ENCODE assay signal across 1 cellular context in the genomic region with DNA sequence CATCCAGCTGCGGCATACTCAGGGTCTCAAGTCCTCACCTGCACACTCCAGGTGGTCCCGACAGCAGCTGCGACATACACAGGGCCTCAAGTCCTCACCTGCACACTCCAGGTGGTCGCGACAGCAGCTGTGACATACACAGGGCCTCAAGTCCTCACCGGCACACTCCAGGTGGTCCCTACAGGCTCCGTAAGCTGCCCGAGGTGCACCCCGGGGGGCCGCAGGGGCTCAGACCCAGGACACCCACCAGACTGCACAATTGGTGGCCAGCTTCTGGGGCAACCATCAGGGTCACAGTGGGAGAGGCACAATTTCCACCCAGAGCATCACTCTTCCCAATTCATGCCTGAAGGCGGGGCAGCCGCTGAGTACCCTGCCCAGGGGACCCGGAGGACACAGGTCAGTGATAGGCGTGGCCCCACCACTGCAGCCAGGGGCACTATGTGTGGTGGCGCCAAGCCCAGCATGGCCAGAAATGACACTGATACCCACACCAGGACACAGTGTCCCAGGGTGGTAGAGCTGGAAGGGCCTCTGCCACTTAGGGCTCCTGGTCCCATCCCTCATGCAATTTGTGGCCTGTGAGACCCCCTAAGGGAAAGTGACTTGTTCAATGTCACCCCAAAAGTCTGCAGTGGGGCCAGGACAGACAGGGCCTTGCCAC.
TF ChIP-seq lines count a peak whose summit lies in the region.

No MANE protein-coding gene starts in this region.

TF ChIP-seq in IMR-90, 13 proteins besides CTCF, POLR2A, EP300 and RAD21:
- TF ChIP-seq CEBPB (IDR thresholded peaks at IDR 0.05; ENCODE audit: low read depth, low read length) (no peak), RFX5 (IDR thresholded peaks at IDR 0.05; ENCODE audit: low read depth, low read length) (no peak), FOS (IDR thresholded peaks at IDR 0.05; ENCODE audit: low read depth, low read length) (no peak), CHD1 (IDR thresholded peaks at IDR 0.05; ENCODE audit: low read depth, low read length) (no peak), MAFK (IDR thresholded peaks at IDR 0.05; ENCODE audit: low read depth, low read length) (no peak), RCOR1 (IDR thresholded peaks at IDR 0.05; ENCODE audit: insufficient replicate concordance, low read length) (no peak), BHLHE40 (IDR thresholded peaks at IDR 0.05; ENCODE audit: low read depth, low read length) (no peak), NFE2L2 (IDR thresholded peaks at IDR 0.05; ENCODE audit: low read depth, low read length) (no peak), MXI1 (IDR thresholded peaks at IDR 0.05; ENCODE audit: borderline replicate concordance, low read depth, low read length) (no peak), MAZ (IDR thresholded peaks at IDR 0.05; ENCODE audit: borderline replicate concordance, low read depth, low read length) (no peak), USF2 (IDR thresholded peaks at IDR 0.05; ENCODE audit: low read depth, low read length) (no peak), SMC3 (IDR thresholded peaks at IDR 0.05; ENCODE audit: low read depth, low read length) (no peak)
- TF ChIP-seq, protein P1, sequence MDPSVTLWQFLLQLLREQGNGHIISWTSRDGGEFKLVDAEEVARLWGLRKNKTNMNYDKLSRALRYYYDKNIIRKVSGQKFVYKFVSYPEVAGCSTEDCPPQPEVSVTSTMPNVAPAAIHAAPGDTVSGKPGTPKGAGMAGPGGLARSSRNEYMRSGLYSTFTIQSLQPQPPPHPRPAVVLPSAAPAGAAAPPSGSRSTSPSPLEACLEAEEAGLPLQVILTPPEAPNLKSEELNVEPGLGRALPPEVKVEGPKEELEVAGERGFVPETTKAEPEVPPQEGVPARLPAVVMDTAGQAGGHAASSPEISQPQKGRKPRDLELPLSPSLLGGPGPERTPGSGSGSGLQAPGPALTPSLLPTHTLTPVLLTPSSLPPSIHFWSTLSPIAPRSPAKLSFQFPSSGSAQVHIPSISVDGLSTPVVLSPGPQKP (IDR thresholded peaks at IDR 0.05; ENCODE audit: borderline replicate concordance, low read depth, low read length), result no peak
